Comparison of ENCODE assay signal across 21 cellular contexts in the genomic region with DNA sequence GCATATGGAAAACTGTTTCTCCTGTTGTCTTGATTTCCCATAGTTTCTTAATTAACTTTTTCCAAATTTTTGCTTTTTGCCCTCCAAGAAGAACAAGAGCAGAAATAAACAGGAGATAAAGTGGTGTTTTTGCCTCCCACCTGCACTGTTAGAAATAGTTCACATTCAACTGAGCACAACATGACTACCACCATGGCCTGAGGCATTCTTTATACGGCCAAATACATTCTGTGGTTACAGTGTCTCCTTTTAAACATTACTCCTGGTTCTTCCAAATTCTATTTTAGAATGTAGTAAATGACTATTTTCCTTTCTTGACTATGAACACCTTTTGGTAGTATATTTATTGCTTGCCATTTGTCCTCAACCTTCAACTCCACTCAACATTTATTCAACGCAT.
DNase-seq lines count a peak whose midpoint lies in the region; ATAC-seq, FAIRE-seq and TF ChIP-seq lines count a peak whose summit lies in the region.
"Had no signal": no experiment of that assay in that cellular context is flagged by ENCODE, and none has a peak within 500 bp of the region (broad histone marks: within the 10 kb centered on the region; RNA-seq: fewer than 3 reads in every experiment).

No MANE protein-coding gene starts in this region.

- WGBS in mammary epithelial cell (ENCODE audit: low coverage, missing lambda C conversion rate): 48% methylated on average over 2 of the region's 2 CpGs
- 100% methylated on average over 1 of the region's 2 CpGs for WGBS in mesenchymal stem cell

- H2BK120ac ChIP-seq in mesenchymal stem cell (ENCODE audit: low read depth, low read length): no peak overlapping the region

- no peak for TF ChIP-seq CTCF in mammary epithelial cell (conservative IDR thresholded peaks at IDR 0.05 in 1 of 2, IDR thresholded peaks at IDR 0.05 in 1 of 2; ENCODE audit: extremely low read depth in 1 of 2, insufficient read depth in 1 of 2, low read depth in 1 of 2, low read length in 2 of 2)

- no peak overlapping the region for H3K14ac ChIP-seq in mesenchymal stem cell (ENCODE audit: low read length in 2 of 2)

- CTCF ChIA-PET in mammary epithelial cell (lab: Charles Lee; ENCODE audit: low non-redundant PET): interaction anchor here (0.5 kb wide), 1 partner anchor 343 kb away, joined by 3 read pairs; no protein-coding TSS in a partner anchor
- CTCF ChIA-PET in activated CD8-positive, alpha-beta memory T cell treated with anti-CD3 and anti-CD28 coated beads, Interleukin-2, amount 10 ng/mL, durations not matched to agents 7 days and 5 days (lab: Charles Lee): interaction anchor here (1.2 to 2.0 kb wide), 2 partner anchors 12 to 173 kb away, joined by 3 to 4 read pairs; no protein-coding TSS in a partner anchor

- DNase-seq in GM12892 (ENCODE audit: insufficient read length): no peak
- peak; percentile 13 for DNase-seq in NCI-H226
- peak; percentile 34 for DNase-seq in mammary epithelial cell
- DNase-seq in mesenchymal stem cell: no peak
- DNase-seq in activated CD4-positive, CD25-positive, alpha-beta regulatory T cell treated with anti-CD3 and anti-CD28 coated beads, Interleukin-2, amount 50 U/mL, for 72 hours: no peak
- no peak for DNase-seq in activated CD8-positive, alpha-beta memory T cell treated with anti-CD3 and anti-CD28 coated beads, Interleukin-2, amount 10 ng/mL, durations not matched to agents 7 days and 5 days
- no peak for DNase-seq in mesenteric fat pad (ENCODE audit: low spot score)
- DNase-seq: ACHN, AML-193, DMS79, NCI-H1417 treated with DMSO at 0.1 percent for 48 hours, NCI-H1930, NCI-H2171, NCI-H446 treated with DMSO at 0.1 percent for 48 hours, Peyer's patch had no signal

- H3K4ac ChIP-seq in mesenchymal stem cell (ENCODE audit: low read depth in 1 of 2, low read length in 2 of 2): no peak overlapping the region

- peaks cover 3% of the 10 kb centered on the region for H3K79me1 ChIP-seq in mesenchymal stem cell (replicated peaks; ENCODE audit: low read length, poor library complexity, severe bottlenecking)

- no peak for ATAC-seq in activated CD8-positive, alpha-beta memory T cell treated with anti-CD3 and anti-CD28 coated beads, Interleukin-2, amount 10 ng/mL, durations not matched to agents 7 days and 5 days
- ATAC-seq: GM23338, HCT116, Right ventricle myocardium inferior had no signal

- H3K4me1 Mint-ChIP-seq in activated CD8-positive, alpha-beta memory T cell treated with anti-CD3 and anti-CD28 coated beads, Interleukin-2, amount 10 ng/mL, durations not matched to agents 7 days and 5 days: peaks cover 8% of the 10 kb centered on the region
- H3K4me1 Mint-ChIP-seq: GM23338 had no signal

- peak overlapping the region; percentile 47 for H3K4me2 ChIP-seq in mammary epithelial cell (ENCODE audit: insufficient read depth, low read depth, low read length)
- no peak overlapping the region for H3K4me2 ChIP-seq in mesenchymal stem cell (ENCODE audit: low read length, poor library complexity, severe bottlenecking)
- H3K4me2 ChIP-seq: GM23338, KMS-11 had no signal

- no peak for TF ChIP-seq POLR2A in GM12892 (IDR thresholded peaks at IDR 0.05; ENCODE audit: low read depth, low read length)

- H3K27me3 ChIP-seq in mammary epithelial cell (ENCODE audit: insufficient read depth, low read length) (no peaks in the 10 kb centered on the region), mesenchymal stem cell (ENCODE audit: control insufficient read depth in 1 of 2, insufficient read depth in 1 of 2, low read length in 2 of 2) (no peaks in the 10 kb centered on the region)
- H3K27me3 ChIP-seq: Peyer's patch had no signal

- H4K91ac ChIP-seq in mesenchymal stem cell (ENCODE audit: low read length): no peak overlapping the region

- H3K27ac ChIP-seq in mammary epithelial cell (ENCODE audit: insufficient read depth, low read depth, low read length) (no peak overlapping the region), mesenchymal stem cell (ENCODE audit: low read length, poor library complexity, severe bottlenecking) (peak overlapping the region; percentile 50)
- H3K27ac ChIP-seq: C4-2B, KMS-11, Peyer's patch had no signal

- in situ Hi-C loops in mammary epithelial cell (cut with MboI; ENCODE audit: low sequenced_read_pairs in 2 of 2): no loop called here

- no peaks in the 10 kb centered on the region for H3K79me2 ChIP-seq in mammary epithelial cell (ENCODE audit: insufficient read depth, low read length)

- BruUV-seq in mammary epithelial cell (replicated peaks; lab: Mats Ljungman, UMichigan): no TSS peak

- no peak overlapping the region for H3K23ac ChIP-seq in mesenchymal stem cell (ENCODE audit: low read length in 2 of 2)

- dilution Hi-C loops in mammary epithelial cell (cut with HindIII; ENCODE audit: low sequenced_read_pairs): no loop called here

- H3K27ac Mint-ChIP-seq in activated CD8-positive, alpha-beta memory T cell treated with anti-CD3 and anti-CD28 coated beads, Interleukin-2, amount 10 ng/mL, durations not matched to agents 7 days and 5 days: no peak overlapping the region
- H3K27ac Mint-ChIP-seq: GM23338 had no signal

- H3K9me3 ChIP-seq in mammary epithelial cell (replicated peaks; ENCODE audit: insufficient read depth, low read length): no peaks in the 10 kb centered on the region
- peaks cover 7% of the 10 kb centered on the region for H3K9me3 ChIP-seq in mesenchymal stem cell (ENCODE audit: control insufficient read depth, low read length)
- H3K9me3 ChIP-seq: Peyer's patch had no signal

- no peak overlapping the region for H3K4me3 Mint-ChIP-seq in activated CD8-positive, alpha-beta memory T cell treated with anti-CD3 and anti-CD28 coated beads, Interleukin-2, amount 10 ng/mL, durations not matched to agents 7 days and 5 days
- H3K4me3 Mint-ChIP-seq: GM23338 had no signal

- no peak overlapping the region for H2BK15ac ChIP-seq in mesenchymal stem cell (ENCODE audit: low read depth, poor library complexity, severe bottlenecking)

- H3K4me3 ChIP-seq in mammary epithelial cell (replicated peaks in 1 of 3; ENCODE audit: insufficient read depth in 1 of 3, low read depth in 2 of 3, low read length in 3 of 3) (no peak overlapping the region), mesenchymal stem cell (ENCODE audit: insufficient read depth in 1 of 2, low read depth in 1 of 2, low read length in 2 of 2) (no peak overlapping the region)
- H3K4me3 ChIP-seq: GM23338, Peyer's patch had no signal

- no peak overlapping the region for H3K18ac ChIP-seq in mesenchymal stem cell (ENCODE audit: low read depth in 1 of 2, low read length in 2 of 2)

- intact Hi-C loops in mammary epithelial cell (cut with micrococcal nuclease): no loop called here

- no peaks in the 10 kb centered on the region for H3K36me3 ChIP-seq in mammary epithelial cell (ENCODE audit: insufficient read depth, low read length)
- H3K36me3 ChIP-seq in mesenchymal stem cell (ENCODE audit: control insufficient read depth in 1 of 2, insufficient read depth in 2 of 2, low read depth in 1 of 2, low read length in 2 of 2): peaks cover 11 to 65% of the 10 kb centered on the region in 2 experiments

- peaks cover 6% of the 10 kb centered on the region for H3K9me3 Mint-ChIP-seq in activated CD8-positive, alpha-beta memory T cell treated with anti-CD3 and anti-CD28 coated beads, Interleukin-2, amount 10 ng/mL, durations not matched to agents 7 days and 5 days (ENCODE audit: low read depth)

- H4K20me1 ChIP-seq in mammary epithelial cell (ENCODE audit: insufficient read depth, low read length): no peaks in the 10 kb centered on the region

- peaks cover 39% of the 10 kb centered on the region for H3K36me3 Mint-ChIP-seq in activated CD8-positive, alpha-beta memory T cell treated with anti-CD3 and anti-CD28 coated beads, Interleukin-2, amount 10 ng/mL, durations not matched to agents 7 days and 5 days

- FAIRE-seq in GM12892 (lab: Jason Lieb, UNC): peak; percentile 9
- FAIRE-seq: G401.6 had no signal

- no peak overlapping the region for H2AFZ ChIP-seq in mammary epithelial cell (ENCODE audit: low read depth, low read length)
- H2AFZ ChIP-seq in mesenchymal stem cell (ENCODE audit: low read depth, low read length): no peak overlapping the region
- H2AFZ ChIP-seq: GM23338 had no signal

- no peak overlapping the region for H2BK12ac ChIP-seq in mesenchymal stem cell (ENCODE audit: low read length in 2 of 2)

- H4K8ac ChIP-seq in mesenchymal stem cell (ENCODE audit: low read length): no peak overlapping the region

- peaks cover 61% of the 10 kb centered on the region for H3K4me1 ChIP-seq in mammary epithelial cell (ENCODE audit: insufficient read depth, low read length)
- H3K4me1 ChIP-seq in mesenchymal stem cell (ENCODE audit: control insufficient read depth, insufficient read depth, low read depth, low read length): no peaks in the 10 kb centered on the region
- H3K4me1 ChIP-seq: Peyer's patch had no signal

- H2AK5ac ChIP-seq in mesenchymal stem cell (ENCODE audit: low read length, severe bottlenecking): no peak overlapping the region

- no peak overlapping the region for H3K9ac ChIP-seq in mammary epithelial cell (ENCODE audit: insufficient read depth, low read length)
- H3K9ac ChIP-seq in mesenchymal stem cell (ENCODE audit: low read length): no peak overlapping the region
- H3K9ac ChIP-seq: KMS-11 had no signal

- H2BK5ac ChIP-seq in mesenchymal stem cell (ENCODE audit: low read depth, low read length, poor library complexity, severe bottlenecking): no peak overlapping the region

- no peaks in the 10 kb centered on the region for H3K27me3 Mint-ChIP-seq in activated CD8-positive, alpha-beta memory T cell treated with anti-CD3 and anti-CD28 coated beads, Interleukin-2, amount 10 ng/mL, durations not matched to agents 7 days and 5 days

Comparison
In these comparisons a context has a peak if more than half of its experiments do, and no peak if none do; other contexts are left out.
1. DNase-seq: peak in NCI-H226 (single experiment) and mammary epithelial cell (single experiment); none in GM12892 (single experiment), mesenchymal stem cell (single experiment), activated CD4-positive, CD25-positive, alpha-beta regulatory T cell treated with anti-CD3 and anti-CD28 coated beads, Interleukin-2, amount 50 U/mL, for 72 hours (single experiment), activated CD8-positive, alpha-beta memory T cell treated with anti-CD3 and anti-CD28 coated beads, Interleukin-2, amount 10 ng/mL, durations not matched to agents 7 days and 5 days (single experiment) and mesenteric fat pad (single experiment).